In the genomic region with DNA sequence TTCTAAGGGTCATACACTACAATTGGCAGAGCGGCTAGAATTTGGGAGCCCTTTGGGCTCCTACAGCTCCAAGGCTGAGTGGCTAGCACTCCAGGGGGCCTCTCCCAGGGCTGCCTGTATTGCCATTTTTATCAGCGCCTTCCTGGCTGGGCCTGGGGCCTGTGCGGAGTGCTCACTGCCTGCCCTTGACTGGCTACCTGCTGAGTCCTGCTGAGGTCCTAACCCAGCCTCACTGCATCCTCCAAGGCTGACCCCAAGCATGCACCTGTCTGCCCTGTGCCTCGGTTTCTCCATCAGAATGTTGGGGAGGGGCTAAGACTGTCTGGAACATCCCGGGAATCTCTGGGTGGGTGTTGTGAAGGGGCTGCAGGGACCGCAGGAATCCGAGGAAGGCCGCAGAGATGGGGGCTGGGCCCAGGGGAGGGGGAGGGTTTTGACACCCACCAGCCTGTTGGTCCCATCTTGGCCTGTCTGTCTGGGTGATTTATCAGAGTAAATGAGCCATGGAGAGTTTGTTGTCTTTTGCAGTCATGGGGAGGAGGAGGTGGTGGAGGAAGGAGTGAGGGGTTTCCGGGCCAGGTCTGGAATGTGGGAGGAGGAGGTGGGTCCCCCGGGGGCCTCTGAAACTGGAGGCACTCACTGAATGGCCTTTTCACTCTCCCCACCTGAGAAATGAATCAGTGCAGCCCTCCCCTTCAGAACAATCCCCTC, we compare ENCODE assay signal across 1 cellular context.
TF ChIP-seq lines count a peak whose summit lies in the region.

No MANE protein-coding gene starts in this region.

TF ChIP-seq in IMR-90, 13 proteins besides CTCF, POLR2A, EP300 and RAD21:
- TF ChIP-seq MXI1 (IDR thresholded peaks at IDR 0.05; ENCODE audit: borderline replicate concordance, low read depth, low read length) (no peak), MAZ (IDR thresholded peaks at IDR 0.05; ENCODE audit: borderline replicate concordance, low read depth, low read length) (no peak)
- TF ChIP-seq, protein P1, sequence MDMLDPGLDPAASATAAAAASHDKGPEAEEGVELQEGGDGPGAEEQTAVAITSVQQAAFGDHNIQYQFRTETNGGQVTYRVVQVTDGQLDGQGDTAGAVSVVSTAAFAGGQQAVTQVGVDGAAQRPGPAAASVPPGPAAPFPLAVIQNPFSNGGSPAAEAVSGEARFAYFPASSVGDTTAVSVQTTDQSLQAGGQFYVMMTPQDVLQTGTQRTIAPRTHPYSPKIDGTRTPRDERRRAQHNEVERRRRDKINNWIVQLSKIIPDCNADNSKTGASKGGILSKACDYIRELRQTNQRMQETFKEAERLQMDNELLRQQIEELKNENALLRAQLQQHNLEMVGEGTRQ (IDR thresholded peaks at IDR 0.05; ENCODE audit: low read depth, low read length): no peak
